Comparison of ENCODE assay signal across 13 cellular contexts in the genomic region with DNA sequence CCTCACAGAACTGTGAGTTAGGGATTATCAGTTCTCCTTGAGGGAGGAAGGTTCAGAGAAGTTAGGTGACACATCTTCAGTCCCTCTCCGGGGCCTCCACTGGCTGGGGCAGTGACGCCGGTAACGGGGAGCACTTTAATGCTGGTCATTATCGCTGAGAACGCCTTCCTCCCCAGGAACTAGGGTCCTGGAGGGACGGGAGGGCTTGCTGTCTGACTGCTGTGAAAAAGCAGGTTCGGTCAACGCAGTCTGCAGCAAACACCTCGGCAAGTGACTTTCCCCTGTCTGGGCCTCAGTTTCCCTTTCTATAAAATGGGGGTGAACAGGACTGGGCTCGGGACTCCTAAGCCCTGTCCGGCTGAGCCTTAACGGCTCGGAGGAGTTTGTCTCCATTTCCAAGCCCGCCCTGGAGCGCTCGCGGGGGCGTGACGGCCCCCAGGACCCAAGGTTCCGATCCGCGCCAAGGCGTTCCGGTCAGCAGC. TPM values are rescaled to one million over a fixed set of nuclear protein-coding genes. Genes with fewer than 3 reads are reported as not detected.
DNase-seq lines count a peak whose midpoint lies in the region; ATAC-seq and TF ChIP-seq lines count a peak whose summit lies in the region.
"Had no signal": no experiment of that assay in that cellular context is flagged by ENCODE, and none has a peak within 500 bp of the region (broad histone marks: within the 10 kb centered on the region; RNA-seq: fewer than 3 reads in every experiment).

No MANE protein-coding gene starts in this region.

- H3K9me3 ChIP-seq in iPS-18a (ENCODE audit: control insufficient read depth, low read depth, low read length): no peaks in the 10 kb centered on the region
- no peaks in the 10 kb centered on the region for H3K9me3 ChIP-seq in sigmoid colon

- H3K4me3 Mint-ChIP-seq in GM23338: peak overlapping the region; percentile 40
- H3K4me3 Mint-ChIP-seq: activated naive CD8-positive, alpha-beta T cell treated with anti-CD3 and anti-CD28 coated beads, Interleukin-2, amount 10 ng/mL, durations not matched to agents 7 days and 5 days had no signal

- no peaks in the 10 kb centered on the region for H3K79me2 ChIP-seq in GM23338 (replicated peaks; ENCODE audit: insufficient read depth)

- peak overlapping the region; percentile 83 for H3K4me2 ChIP-seq in GM23338

- H3K9me3 Mint-ChIP-seq in GM23338: no peaks in the 10 kb centered on the region
- H3K9me3 Mint-ChIP-seq: activated naive CD8-positive, alpha-beta T cell treated with anti-CD3 and anti-CD28 coated beads, Interleukin-2, amount 10 ng/mL, durations not matched to agents 7 days and 5 days had no signal

- H3F3A ChIP-seq in GM23338 (replicated peaks; ENCODE audit: low read depth): no peaks in the 10 kb centered on the region

- H3K36me3 ChIP-seq in GM23338 (ENCODE audit: insufficient read depth) (no peaks in the 10 kb centered on the region), brain microvascular endothelial cell (replicated peaks) (no peaks in the 10 kb centered on the region), iPS-18a (ENCODE audit: control insufficient read depth, low read depth, low read length) (no peaks in the 10 kb centered on the region), sigmoid colon (no peaks in the 10 kb centered on the region)

- no peak for TF ChIP-seq EP300 in sigmoid colon (IDR thresholded peaks at IDR 0.05)

- peaks cover 27% of the 10 kb centered on the region for H3K4me1 ChIP-seq in GM23338 (ENCODE audit: insufficient read depth)
- H3K4me1 ChIP-seq in iPS-18a (ENCODE audit: control insufficient read depth, low read depth, low read length): peaks cover 7% of the 10 kb centered on the region
- H3K4me1 ChIP-seq in sigmoid colon: peaks cover 0 to 13% (median 10%) of the 10 kb centered on the region in 4 donors

- H3K4me1 Mint-ChIP-seq in GM23338: peaks cover 32% of the 10 kb centered on the region
- H3K4me1 Mint-ChIP-seq: activated naive CD8-positive, alpha-beta T cell treated with anti-CD3 and anti-CD28 coated beads, Interleukin-2, amount 10 ng/mL, durations not matched to agents 7 days and 5 days had no signal

- no peaks in the 10 kb centered on the region for H4K20me1 ChIP-seq in GM23338 (replicated peaks; ENCODE audit: insufficient read depth)

- peaks cover 22% of the 10 kb centered on the region for H3K27me3 Mint-ChIP-seq in GM23338 (ENCODE audit: insufficient read depth, low read depth, poor library complexity)

- peak overlapping the region; percentile 62 for H3K4me3 ChIP-seq in GM23338
- peak overlapping the region; percentile 34 for H3K4me3 ChIP-seq in brain microvascular endothelial cell (ENCODE audit: low read depth, low read length)
- H3K4me3 ChIP-seq in iPS-18a (ENCODE audit: low read length): peak overlapping the region; percentile 46
- H3K4me3 ChIP-seq in sigmoid colon: peak overlapping the region; percentile 10 to 57 (median 42)

- H3K27ac Mint-ChIP-seq in GM23338: no peak overlapping the region
- H3K27ac Mint-ChIP-seq: activated naive CD8-positive, alpha-beta T cell treated with anti-CD3 and anti-CD28 coated beads, Interleukin-2, amount 10 ng/mL, durations not matched to agents 7 days and 5 days had no signal

- in situ Hi-C loops in brain microvascular endothelial cell (cut with HindIII; ENCODE audit: low pct_ligation_motif_present, low sequenced_read_pairs): no loop called here

- no peak for TF ChIP-seq POLR2A in sigmoid colon (IDR thresholded peaks at IDR 0.05)

- no peak overlapping the region for H3K9ac ChIP-seq in iPS-18a (ENCODE audit: low read length)

- H3K36me3 Mint-ChIP-seq in GM23338 (ENCODE audit: low read depth): no peaks in the 10 kb centered on the region
- H3K36me3 Mint-ChIP-seq: activated naive CD8-positive, alpha-beta T cell treated with anti-CD3 and anti-CD28 coated beads, Interleukin-2, amount 10 ng/mL, durations not matched to agents 7 days and 5 days had no signal

- intact Hi-C loops in sigmoid colon (cut with DNase I): no loop called here

- ATAC-seq in GM23338 (no peak), HG03439 (IDR thresholded peaks at IDR 0.05; ENCODE audit: unreplicated experiment) (no peak)

- H3K27ac ChIP-seq in GM23338 (ENCODE audit: low read depth): no peak overlapping the region
- H3K27ac ChIP-seq in brain microvascular endothelial cell: no peak overlapping the region
- H3K27ac ChIP-seq in iPS-18a (ENCODE audit: low read length): no peak overlapping the region
- H3K27ac ChIP-seq in sigmoid colon: no peak overlapping the region

- TF ChIP-seq CTCF in GM23338 (conservative IDR thresholded peaks at IDR 0.05; ENCODE audit: low read depth in 2 of 2): no peak
- TF ChIP-seq CTCF in brain microvascular endothelial cell (IDR thresholded peaks at IDR 0.05; ENCODE audit: low read depth, low read length, missing control alignments): no peak
- no peak for TF ChIP-seq CTCF in sigmoid colon (IDR thresholded peaks at IDR 0.05)

- H3K27me3 ChIP-seq in GM23338 (ENCODE audit: insufficient read depth) (peaks cover 29% of the 10 kb centered on the region), brain microvascular endothelial cell (replicated peaks) (peaks cover 26% of the 10 kb centered on the region), iPS-18a (ENCODE audit: control insufficient read depth, insufficient read depth, low read length) (peaks cover 42% of the 10 kb centered on the region), sigmoid colon (peaks cover 0 to 53% (median 26%) of the 10 kb centered on the region in 3 donors)

- H2AFZ ChIP-seq in GM23338: peak overlapping the region; percentile 81

- DNase-seq in GM23338 (ENCODE audit: low spot score) (no peak), brain microvascular endothelial cell (no peak), sigmoid colon (no peak), T1000 (lab: John Stamatoyannopoulos, UW) (no peak), GM03348 (ENCODE audit: low spot score) (no peak)
- DNase-seq in central memory CD4-positive, alpha-beta T cell: no peak
- DNase-seq: activated CD4-positive, alpha-beta T cell treated with anti-CD3 and anti-CD28 coated beads, Interleukin-2, amount 50 U/mL, for 1 hour; activated naive CD8-positive, alpha-beta T cell treated with anti-CD3 and anti-CD28 coated beads, Interleukin-2, amount 10 ng/mL, durations not matched to agents 7 days and 5 days; NCI-H1105; nucleus accumbens; OCI-M1 had no signal

- H3K9me2 ChIP-seq in GM23338 (ENCODE audit: insufficient read depth): no peaks in the 10 kb centered on the region

- 10 to 25% methylated on average over 25 of the region's 25 CpGs for WGBS in sigmoid colon, 2 donors

TF ChIP-seq in GM23338, 12 proteins besides CTCF, POLR2A, EP300 and RAD21 (continues in another document):
- no peak for TF ChIP-seq EZH2phosphoT487 (IDR thresholded peaks at IDR 0.05; ENCODE audit: unreplicated experiment)
- TF ChIP-seq ZNF114 (CRISPR knock-in tag; IDR thresholded peaks at IDR 0.05): no peak
- TF ChIP-seq STAT1 (IDR thresholded peaks at IDR 0.05; ENCODE audit: unreplicated experiment): no peak
- TF ChIP-seq EZH2 (IDR thresholded peaks at IDR 0.05; ENCODE audit: low read depth, unreplicated experiment): no peak

RNA-seq across cellular contexts. Expression of a gene that starts 0.3 kb away (rescaled TPM):
- 1.7 and 2.0 TPM in 2 replicates for total RNA-seq in GM23338 (2014; rRNA removed; shearing (Covaris generic))
- polyA plus RNA-seq in GM23338 (2016; fragmentation: Nextera tagmentation; extraction: Ambion mirVana) (1.8 and 3.6 TPM in 2 replicates), sigmoid colon (10 to 100 TPM; 12.6 to 15.3 (median 14.9) TPM)
- under 1 TPM in 2 of 4 donors, not detected in 2; 0.41 to 0.83 TPM for total RNA-seq in sigmoid colon
- total RNA-seq: activated naive CD8-positive, alpha-beta T cell treated with anti-CD3 and anti-CD28 coated beads, Interleukin-2, amount 10 ng/mL, durations not matched to agents 7 days and 5 days had no signal

RNA-seq across cellular contexts. Expression of a gene that starts 18.6 kb away (rescaled TPM):
- total RNA-seq in GM23338 (2014; rRNA removed; shearing (Covaris generic)): 0.47 and 1.4 TPM in 2 replicates
- polyA plus RNA-seq in GM23338 (2016; fragmentation: Nextera tagmentation; extraction: Ambion mirVana) (0.50 and 0.55 TPM in 2 replicates), sigmoid colon (not detected)
- not detected for total RNA-seq in sigmoid colon
- total RNA-seq: activated naive CD8-positive, alpha-beta T cell treated with anti-CD3 and anti-CD28 coated beads, Interleukin-2, amount 10 ng/mL, durations not matched to agents 7 days and 5 days had no signal

RNA-seq across cellular contexts. Expression of a gene that starts 59.3 kb away (rescaled TPM):
- 275 and 327 TPM in 2 replicates for total RNA-seq in GM23338 (2014; rRNA removed; shearing (Covaris generic))
- polyA plus RNA-seq in GM23338 (2016; fragmentation: Nextera tagmentation; extraction: Ambion mirVana): 77.6 and 78.0 TPM in 2 replicates
- under 1 TPM in 1 of 4 donors, not detected in 3; 0.28 TPM for total RNA-seq in sigmoid colon
- 10 to 100 TPM in 1 of 3 donors, 1 to 10 TPM in 2; 1.2 to 41.9 (median 5.5) TPM for polyA plus RNA-seq in sigmoid colon
- total RNA-seq: activated naive CD8-positive, alpha-beta T cell treated with anti-CD3 and anti-CD28 coated beads, Interleukin-2, amount 10 ng/mL, durations not matched to agents 7 days and 5 days had no signal

Comparison
In these comparisons a context has a peak if more than half of its experiments do, and no peak if none do; other contexts are left out.
1. RNA of a gene that starts 59.3 kb away (total RNA-seq): 275 to 327 TPM in GM23338; 0.28 TPM in sigmoid colon; every median in the first group is over 100 times any median in the second.
2. Peak in every context shown above with its lines, with median percentiles within 50 percentile points of each other: H3K4me3 ChIP-seq.